ENCODE assay signal across 34 cellular contexts in genomic region chr11:81104051-81104450, GRCh38.
"Had no signal": no experiment of that assay in that cellular context is flagged by ENCODE, and none has a peak within 500 bp of the region (broad histone marks: within the 10 kb centered on the region; RNA-seq: fewer than 3 reads in every experiment).

No MANE protein-coding gene starts in this region.

- H3K27me3 Mint-ChIP-seq: activated CD4-positive, alpha-beta T cell treated with anti-CD3 and anti-CD28 coated beads for 36 hours; activated CD4-positive, alpha-beta T cell treated with anti-CD3 and anti-CD28 coated beads, Interleukin-2, amount 10 ng/mL, durations not matched to agents 7 days and 5 days; activated naive CD4-positive, alpha-beta T cell treated with anti-CD3 and anti-CD28 coated beads, Interleukin-2, amount 10 ng/mL, durations not matched to agents 7 days and 5 days; activated naive CD8-positive, alpha-beta T cell treated with anti-CD3 and anti-CD28 coated beads for 36 hours; activated T-cell treated with anti-CD3 and anti-CD28 coated beads, Interleukin-2, amount 50 U/mL, for 24 hours had no signal

- ATAC-seq: activated CD4-positive, alpha-beta T cell treated with anti-CD3 and anti-CD28 coated beads for 36 hours; activated CD4-positive, CD25-positive, alpha-beta regulatory T cell treated with anti-CD3 and anti-CD28 coated beads, Interleukin-2, amount 50 U/mL, for 24 hours; activated CD8-positive, alpha-beta T cell treated with anti-CD3 and anti-CD28 coated beads, Interleukin-2, amount 10 ng/mL, durations not matched to agents 7 days and 5 days; PC-3 had no signal

- H3K27ac ChIP-seq: brain microvascular endothelial cell, Peyer's patch, SJSA1 had no signal

- DNase-seq: activated CD4-positive, alpha-beta T cell treated with anti-CD3 and anti-CD28 coated beads for 36 hours; activated CD4-positive, alpha-beta T cell treated with anti-CD3 and anti-CD28 coated beads, Interleukin-2, amount 10 ng/mL, durations not matched to agents 7 days and 5 days; activated CD4-positive, alpha-beta T cell treated with anti-CD3 and anti-CD28 coated beads, Interleukin-2, amount 50 U/mL, for 48 hours; activated CD8-positive, alpha-beta T cell treated with anti-CD3 and anti-CD28 coated beads, Interleukin-2, amount 10 ng/mL, durations not matched to agents 7 days and 5 days; activated gamma-delta T cell treated with Interleukin-2 at 50 U/mL for 16 hours; activated naive CD4-positive, alpha-beta T cell treated with anti-CD3 and anti-CD28 coated beads, Interleukin-2, amount 10 ng/mL, durations not matched to agents 7 days and 5 days; activated naive CD8-positive, alpha-beta T cell treated with anti-CD3 and anti-CD28 coated beads for 36 hours; activated T-cell treated with anti-CD3 and anti-CD28 coated beads, Interleukin-2, amount 50 U/mL, for 24 hours; amniotic stem cell; aorta; brain microvascular endothelial cell; central memory CD4-positive, alpha-beta T cell; NCI-H1092 treated with DMSO at 0.1 percent for 48 hours; NCI-H1417; NCI-H146; NCI-H187; NCI-H2029 treated with DMSO at 0.1 percent for 48 hours; NCI-H2107; NCI-H2171; NCI-H510A; NCI-H526; NCI-H748 treated with DMSO at 0.1 percent for 48 hours; NK-92 treated with Interleukin-12 subunit alpha and Interleukin-12 subunit beta, amount 100 ng/mL, for 24 hours; PC-3; Peyer's patch; RPMI8226; SHP77 treated with DMSO at 0.1 percent for 48 hours; SK-N-SH had no signal

- H3K4me1 ChIP-seq: Peyer's patch, SJSA1 had no signal

- H3K27me3 ChIP-seq: brain microvascular endothelial cell, Peyer's patch, SJSA1 had no signal

- H3K4me3 ChIP-seq: Peyer's patch, SJSA1 had no signal

- H3K36me3 Mint-ChIP-seq: activated naive CD4-positive, alpha-beta T cell treated with anti-CD3 and anti-CD28 coated beads, Interleukin-2, amount 10 ng/mL, durations not matched to agents 7 days and 5 days; activated naive CD8-positive, alpha-beta T cell treated with anti-CD3 and anti-CD28 coated beads for 36 hours had no signal

- H3K27ac Mint-ChIP-seq: activated CD4-positive, alpha-beta T cell treated with anti-CD3 and anti-CD28 coated beads for 36 hours; activated CD4-positive, alpha-beta T cell treated with anti-CD3 and anti-CD28 coated beads, Interleukin-2, amount 10 ng/mL, durations not matched to agents 7 days and 5 days; activated CD8-positive, alpha-beta T cell treated with anti-CD3 and anti-CD28 coated beads, Interleukin-2, amount 10 ng/mL, durations not matched to agents 7 days and 5 days; activated naive CD4-positive, alpha-beta T cell treated with anti-CD3 and anti-CD28 coated beads, Interleukin-2, amount 10 ng/mL, durations not matched to agents 7 days and 5 days; activated naive CD8-positive, alpha-beta T cell treated with anti-CD3 and anti-CD28 coated beads for 36 hours; activated T-cell treated with anti-CD3 and anti-CD28 coated beads, Interleukin-2, amount 50 U/mL, for 24 hours; activated T-helper 2 cell treated with anti-CD3 and anti-CD28 coated beads, Interferon-gamma antibody, Interleukin-2, Interleukin-4, amounts not matched to agents 10 μg/mL and 5 μg/mL and 100 μg/mL, durations not matched to agents 14 hours and 24 hours and 36 hours; T-helper 1 cell treated with Interleukin-12 subunit alpha and Interleukin-12 subunit beta and Interleukin-4 antibody, amounts not matched to agents 30 μg/mL and 1 μg/mL, for 36 hours; T-helper 2 cell treated with Interferon-gamma antibody and Interleukin-4, amounts not matched to agents 5 μg/mL and 100 μg/mL, for 36 hours had no signal

- H3K9me3 Mint-ChIP-seq: activated CD4-positive, alpha-beta T cell treated with anti-CD3 and anti-CD28 coated beads, Interleukin-2, amount 10 ng/mL, durations not matched to agents 7 days and 5 days; activated naive CD4-positive, alpha-beta T cell treated with anti-CD3 and anti-CD28 coated beads, Interleukin-2, amount 10 ng/mL, durations not matched to agents 7 days and 5 days; activated naive CD8-positive, alpha-beta T cell treated with anti-CD3 and anti-CD28 coated beads for 36 hours; T-helper 2 cell treated with Interferon-gamma antibody and Interleukin-4, amounts not matched to agents 5 μg/mL and 100 μg/mL, for 36 hours had no signal

- H3K36me3 ChIP-seq: brain microvascular endothelial cell, Peyer's patch, SJSA1 had no signal

- FAIRE-seq: TTC549 had no signal

- H3K9ac ChIP-seq: SK-N-SH had no signal

- H3K4me2 ChIP-seq: SK-N-SH had no signal

- H3K4me1 Mint-ChIP-seq: activated CD4-positive, alpha-beta T cell treated with anti-CD3 and anti-CD28 coated beads for 36 hours; activated CD4-positive, alpha-beta T cell treated with anti-CD3 and anti-CD28 coated beads, Interleukin-2, amount 10 ng/mL, durations not matched to agents 7 days and 5 days; activated naive CD4-positive, alpha-beta T cell treated with anti-CD3 and anti-CD28 coated beads, Interleukin-2, amount 10 ng/mL, durations not matched to agents 7 days and 5 days; activated naive CD8-positive, alpha-beta T cell treated with anti-CD3 and anti-CD28 coated beads for 36 hours had no signal

- H3K4me3 Mint-ChIP-seq: activated CD4-positive, alpha-beta T cell treated with anti-CD3 and anti-CD28 coated beads for 36 hours; activated CD4-positive, alpha-beta T cell treated with anti-CD3 and anti-CD28 coated beads, Interleukin-2, amount 10 ng/mL, durations not matched to agents 7 days and 5 days; activated CD8-positive, alpha-beta T cell treated with anti-CD3 and anti-CD28 coated beads, Interleukin-2, amount 10 ng/mL, durations not matched to agents 7 days and 5 days; activated naive CD4-positive, alpha-beta T cell treated with anti-CD3 and anti-CD28 coated beads, Interleukin-2, amount 10 ng/mL, durations not matched to agents 7 days and 5 days; activated naive CD8-positive, alpha-beta T cell treated with anti-CD3 and anti-CD28 coated beads for 36 hours; activated T-cell treated with anti-CD3 and anti-CD28 coated beads, Interleukin-2, amount 50 U/mL, for 24 hours; T-helper 1 cell treated with Interleukin-12 subunit alpha and Interleukin-12 subunit beta and Interleukin-4 antibody, amounts not matched to agents 30 μg/mL and 1 μg/mL, for 36 hours; T-helper 2 cell treated with Interferon-gamma antibody and Interleukin-4, amounts not matched to agents 5 μg/mL and 100 μg/mL, for 36 hours had no signal

- H3K9me3 ChIP-seq: Peyer's patch, SJSA1, SK-N-SH had no signal
